1 cellular context compared by ENCODE assay signal in genomic region chr13:42532561-42533335, GRCh38.
TF ChIP-seq lines count a peak whose summit lies in the region.

No MANE protein-coding gene starts in this region.

TF ChIP-seq in GM12878, 131 proteins besides CTCF, POLR2A, EP300 and RAD21 (continued from another document and continues in another):
- peak; percentile 66 for TF ChIP-seq ATF2 (IDR thresholded peaks at IDR 0.05; ENCODE audit: low read length)
- TF ChIP-seq NR2C1 (IDR thresholded peaks at IDR 0.05), result no peak
- TF ChIP-seq E2F8 (IDR thresholded peaks at IDR 0.05; ENCODE audit: low read depth, partially characterized antibody), result no peak
- TF ChIP-seq ETV6 (conservative IDR thresholded peaks at IDR 0.05 in 1 of 2, IDR thresholded peaks at IDR 0.05 in 1 of 2; ENCODE audit: borderline replicate concordance in 1 of 2, low read depth in 1 of 2), result peak in 1 of 2 experiments; percentile 76; a peak in 2 of 4 replicates
- TF ChIP-seq CHD4 (IDR thresholded peaks at IDR 0.05), result no peak
- TF ChIP-seq SREBF1 (IDR thresholded peaks at IDR 0.05; ENCODE audit: low read length), result no peak
- no peak for TF ChIP-seq NFYA (IDR thresholded peaks at IDR 0.05; ENCODE audit: borderline replicate concordance, low read depth, low read length)
- no peak for TF ChIP-seq KAT2A (conservative IDR thresholded peaks at IDR 0.05; ENCODE audit: control insufficient read depth, low read depth, low read length)
- TF ChIP-seq KLF5 (IDR thresholded peaks at IDR 0.05; ENCODE audit: partially characterized antibody), result no peak
- TF ChIP-seq RELB (IDR thresholded peaks at IDR 0.05; ENCODE audit: low read depth), result peak; percentile 71
- no peak for TF ChIP-seq ATF3 (IDR thresholded peaks at IDR 0.05; ENCODE audit: borderline replicate concordance, extremely low read depth, low read depth, low read length)
- no peak for TF ChIP-seq BRCA1 (IDR thresholded peaks at IDR 0.05; ENCODE audit: low read depth, low read length)
- no peak for TF ChIP-seq BCL3 (IDR thresholded peaks at IDR 0.05; ENCODE audit: borderline replicate concordance, insufficient read depth, low read depth, low read length, poor library complexity, severe bottlenecking)
- TF ChIP-seq CUX1 (IDR thresholded peaks at IDR 0.05; ENCODE audit: insufficient replicate concordance, low read depth, low read length), result peak; percentile 81
- no peak for TF ChIP-seq REST (IDR thresholded peaks at IDR 0.05; ENCODE audit: low read depth, low read length)
- peak; percentile 90 to 93 for TF ChIP-seq IKZF2 (IDR thresholded peaks at IDR 0.05)
- no peak for TF ChIP-seq NKRF (conservative IDR thresholded peaks at IDR 0.05)
- no peak for TF ChIP-seq JUND (IDR thresholded peaks at IDR 0.05; ENCODE audit: low read depth, low read length)
- TF ChIP-seq TCF12 (IDR thresholded peaks at IDR 0.05; ENCODE audit: low read depth, low read length), result no peak
- TF ChIP-seq RAD51 (IDR thresholded peaks at IDR 0.05), result no peak
- no peak for TF ChIP-seq ZBTB4 (CRISPR knock-in tag; IDR thresholded peaks at IDR 0.05)
- no peak for TF ChIP-seq RFX5 (IDR thresholded peaks at IDR 0.05; ENCODE audit: low read depth, low read length)
- no peak for TF ChIP-seq ZNF207 (IDR thresholded peaks at IDR 0.05; ENCODE audit: borderline replicate concordance)
- TF ChIP-seq IRF4 (IDR thresholded peaks at IDR 0.05; ENCODE audit: low read depth, low read length), result peak; percentile 95
- TF ChIP-seq CBX5 (IDR thresholded peaks at IDR 0.05; ENCODE audit: low read depth), result peak; percentile 51; the same call in 1 of the 2 replicates
- TF ChIP-seq NRF1 (conservative IDR thresholded peaks at IDR 0.05; ENCODE audit: low read depth, low read length), result no peak
- TF ChIP-seq HDGF (IDR thresholded peaks at IDR 0.05), result no peak
